8 cellular contexts compared by ENCODE assay signal in genomic region chr2:11465110-11465484, GRCh38. TPM values are rescaled to one million over a fixed set of nuclear protein-coding genes. Genes with fewer than 3 reads are reported as not detected.
DNase-seq lines count a peak whose midpoint lies in the region; ATAC-seq, FAIRE-seq and TF ChIP-seq lines count a peak whose summit lies in the region.

No MANE protein-coding gene starts in this region.

- intact Hi-C loops in CD4-positive, alpha-beta T cell (cut with DNase I, micrococcal nuclease) = loop anchor here in 1 of 2 experiments (5.0 to 10.0 kb wide), 4 partner anchors 118 to 770 kb away; a partner anchor contains a TSS
- intact Hi-C loops in endothelial cell of umbilical vein (cut with micrococcal nuclease) = loop anchor here (1.0 to 10.0 kb wide), 3 partner anchors 10 to 312 kb away; partner anchors contain the start of gene LPIN1

- H3K9me3 Mint-ChIP-seq in CD4-positive, alpha-beta T cell = no peaks in the 10 kb centered on the region

- no peak for ATAC-seq in CD4-positive, alpha-beta T cell (ENCODE audit: poor library complexity)
- ATAC-seq in GM21723 (IDR thresholded peaks at IDR 0.05; ENCODE audit: unreplicated experiment) = no peak

- peaks cover 10% of the 10 kb centered on the region; the same call in 1 of the 2 replicates for H3K4me1 ChIP-seq in OCI-LY3 (ENCODE audit: low read length)
- peaks cover 21% of the 10 kb centered on the region for H3K4me1 ChIP-seq in endothelial cell of umbilical vein (ENCODE audit: control insufficient read depth, extremely low read depth, insufficient read depth, low read length)
- H3K4me1 ChIP-seq in neutrophil (ENCODE audit: control insufficient read depth in 1 of 2, insufficient read depth in 1 of 2, low read depth in 1 of 2, low read length in 1 of 2) = peaks cover 15 to 16% of the 10 kb centered on the region in 2 experiments

- H2AFZ ChIP-seq in OCI-LY3 (ENCODE audit: low read depth, low read length) (peak overlapping the region; percentile 97; the same call in 1 of the 2 replicates), endothelial cell of umbilical vein (ENCODE audit: low read depth, low read length) (peak overlapping the region; percentile 76)

- H4K20me1 ChIP-seq in OCI-LY3 (ENCODE audit: insufficient read depth, low read length) = 0 out of 2 replicates have a peak, but pooled peaks cover 10% of the 10 kb centered on the region
- peaks cover 4% of the 10 kb centered on the region for H4K20me1 ChIP-seq in endothelial cell of umbilical vein (replicated peaks; ENCODE audit: control insufficient read depth, extremely low read depth, insufficient read depth, low read length)

- H3K4me1 Mint-ChIP-seq in CD4-positive, alpha-beta T cell (ENCODE audit: low read depth) = peaks cover 56% of the 10 kb centered on the region

- H3K27me3 ChIP-seq in CD4-positive, alpha-beta T cell (ENCODE audit: control insufficient read depth, insufficient read depth, low read length) = no peaks in the 10 kb centered on the region
- H3K27me3 ChIP-seq in OCI-LY3 (ENCODE audit: low read depth, low read length) (no peaks in the 10 kb centered on the region), endothelial cell of umbilical vein (ENCODE audit: control insufficient read depth in 2 of 2, insufficient read depth in 2 of 2, low read length in 2 of 2) (no peaks in the 10 kb centered on the region), neutrophil (no peaks in the 10 kb centered on the region)

- TF ChIP-seq CTCF in CD4-positive, alpha-beta T cell (IDR thresholded peaks at IDR 0.05) = no peak
- no peak for TF ChIP-seq CTCF in OCI-LY3 (IDR thresholded peaks at IDR 0.05; ENCODE audit: low read depth, low read length)
- no peak for TF ChIP-seq CTCF in endothelial cell of umbilical vein (IDR thresholded peaks at IDR 0.05; ENCODE audit: extremely low read depth in 1 of 2, insufficient read depth in 1 of 2, low read depth in 1 of 2, low read length in 2 of 2)
- TF ChIP-seq CTCF in neutrophil (IDR thresholded peaks at IDR 0.05) = no peak

- peaks cover 9% of the 10 kb centered on the region for H3K36me3 Mint-ChIP-seq in CD4-positive, alpha-beta T cell (ENCODE audit: low read depth)

- H3K9me3 ChIP-seq in CD4-positive, alpha-beta T cell (ENCODE audit: control insufficient read depth, low read length) = no peaks in the 10 kb centered on the region
- no peaks in the 10 kb centered on the region for H3K9me3 ChIP-seq in OCI-LY3 (ENCODE audit: insufficient read depth, low read length)
- no peaks in the 10 kb centered on the region for H3K9me3 ChIP-seq in endothelial cell of umbilical vein (replicated peaks; ENCODE audit: control insufficient read depth, insufficient read depth, low read length)
- no peaks in the 10 kb centered on the region for H3K9me3 ChIP-seq in neutrophil

- TSS peak; percentile 27 for BruUV-seq in endothelial cell of umbilical vein (replicated peaks; lab: Mats Ljungman, UMichigan)

- no peak for DNase-seq in CD4-positive, alpha-beta T cell
- no peak for DNase-seq in endothelial cell of umbilical vein (ENCODE audit: low read depth, low spot score)
- no peak for DNase-seq in NCI-H748 (lab: John Stamatoyannopoulos, UW; ENCODE audit: unreplicated experiment)
- no peak for DNase-seq in islet precursor cell
- DNase-seq in stimulated activated CD4-positive, alpha-beta T cell treated with anti-CD3 and anti-CD28 coated beads, Interleukin-2, amount 100 ng/mL, for 24 hours = no peak

- H3K27ac ChIP-seq in CD4-positive, alpha-beta T cell (ENCODE audit: low read depth, low read length) = no peak overlapping the region
- H3K27ac ChIP-seq in OCI-LY3 (ENCODE audit: low read length) (no peak overlapping the region), endothelial cell of umbilical vein (ENCODE audit: insufficient read depth, low read depth, low read length) (peak overlapping the region; percentile 73), neutrophil (peak overlapping the region; percentile 88)

- H3K9ac ChIP-seq in OCI-LY3 (ENCODE audit: low read length) (peak overlapping the region; percentile 74), endothelial cell of umbilical vein (replicated peaks; ENCODE audit: extremely low read depth, insufficient read depth, low read length) (peak overlapping the region; percentile 81)

- dilution Hi-C loops in endothelial cell of umbilical vein (cut with MboI; ENCODE audit: extremely low pct_ligation_motif_present, low sequenced_read_pairs) = no loop called here

- no peak for TF ChIP-seq POLR2A in endothelial cell of umbilical vein (IDR thresholded peaks at IDR 0.05; ENCODE audit: low read depth, low read length)

- CTCF ChIA-PET in CD4-positive, alpha-beta T cell (lab: Charles Lee) = interaction anchor here (0.7 to 2.2 kb wide), 7 partner anchors 13 to 1796 kb away, joined by 3 to 7 read pairs (median 4); a partner anchor contains a TSS
- CTCF ChIA-PET in endothelial cell of umbilical vein (lab: Charles Lee) = interaction anchor here (0.6 to 3.6 kb wide), 8 partner anchors 13 to 633 kb away, joined by 3 to 26 read pairs (median 6); a partner anchor contains a TSS

- POLR2A ChIA-PET in CD4-positive, alpha-beta T cell (lab: Charles Lee) = interaction anchor here (1.5 to 2.3 kb wide), 2 partner anchors 310 to 333 kb away, joined by 8 to 9 read pairs; partner anchors contain the start of gene SLC66A3
- POLR2A ChIA-PET in endothelial cell of umbilical vein (lab: Charles Lee) = no interaction called here

- H3K4me3 ChIP-seq in OCI-LY3 (ENCODE audit: low read length) = peak overlapping the region; percentile 93
- peak overlapping the region; percentile 45 to 82 (median 46) for H3K4me3 ChIP-seq in endothelial cell of umbilical vein (replicated peaks in 1 of 3; ENCODE audit: insufficient read depth in 1 of 3, low read depth in 1 of 3, low read length in 3 of 3)
- H3K4me3 ChIP-seq in neutrophil (ENCODE audit: low read depth in 1 of 2, low read length in 1 of 2) = peak overlapping the region; percentile 73 to 88

- H3K4me2 ChIP-seq in OCI-LY3 (ENCODE audit: low read length) (peak overlapping the region; percentile 80), endothelial cell of umbilical vein (ENCODE audit: insufficient read depth, low read length) (peak overlapping the region; percentile 89)

- peak overlapping the region; percentile 98 for H3K4me3 Mint-ChIP-seq in CD4-positive, alpha-beta T cell

- no peaks in the 10 kb centered on the region for H3K27me3 Mint-ChIP-seq in CD4-positive, alpha-beta T cell

- no peaks in the 10 kb centered on the region for H3K9me1 ChIP-seq in endothelial cell of umbilical vein (replicated peaks; ENCODE audit: control insufficient read depth, extremely low read depth, insufficient read depth, low read length)

- H3K79me2 ChIP-seq in OCI-LY3 (ENCODE audit: low read length) (peaks cover 52% of the 10 kb centered on the region), endothelial cell of umbilical vein (ENCODE audit: control insufficient read depth, insufficient read depth, low read length) (peaks cover 55% of the 10 kb centered on the region)

- H3K36me3 ChIP-seq in OCI-LY3 (replicated peaks; ENCODE audit: low read depth, low read length) (peaks cover 6% of the 10 kb centered on the region), endothelial cell of umbilical vein (ENCODE audit: control insufficient read depth in 2 of 2, extremely low read depth in 1 of 2, insufficient read depth in 2 of 2, low read length in 2 of 2) (no peaks in the 10 kb centered on the region), neutrophil (no peaks in the 10 kb centered on the region)

- no peak for FAIRE-seq in endothelial cell of umbilical vein (lab: Jason Lieb, UNC)

- peak overlapping the region; percentile 81 for H3K27ac Mint-ChIP-seq in CD4-positive, alpha-beta T cell

TF ChIP-seq in endothelial cell of umbilical vein, 7 proteins besides CTCF, POLR2A, EP300 and RAD21:
- TF ChIP-seq POLR2AphosphoS5 (IDR thresholded peaks at IDR 0.05; ENCODE audit: insufficient read depth, low read depth, low read length) = no peak
- TF ChIP-seq GATA2 (IDR thresholded peaks at IDR 0.05; ENCODE audit: insufficient read depth, insufficient read length, low read depth, low read length) = no peak
- TF ChIP-seq MAX (IDR thresholded peaks at IDR 0.05; ENCODE audit: insufficient read depth, insufficient read length) = no peak
- TF ChIP-seq MYC (IDR thresholded peaks at IDR 0.05; ENCODE audit: low read depth, low read length) = no peak
- no peak for TF ChIP-seq JUN (IDR thresholded peaks at IDR 0.05; ENCODE audit: borderline replicate concordance, insufficient read depth, insufficient read length, low read depth)
- no peak for TF ChIP-seq EZH2 (IDR thresholded peaks at IDR 0.05; ENCODE audit: borderline replicate concordance, low read depth, low read length, severe bottlenecking)
- no peak for TF ChIP-seq FOS (IDR thresholded peaks at IDR 0.05; ENCODE audit: borderline replicate concordance, insufficient read depth, low read length)
TF ChIP-seq in endothelial cell of umbilical vein: peak in this region for 0.

RNA-seq across cellular contexts. Expression of gene E2F6, which starts 0.9 kb away (rescaled TPM):
- total RNA-seq in CD4-positive, alpha-beta T cell = 1 to 10 TPM; 3.5 to 4.2 TPM
- 14.6 and 15.7 TPM in 2 replicates for total RNA-seq in endothelial cell of umbilical vein
- 7.1 and 7.9 TPM in 2 replicates for polyA plus RNA-seq in endothelial cell of umbilical vein
- polyA plus RNA-seq in endothelial cell of umbilical vein (2011; cell fraction: cytosol; rRNA removed) = 8.0 and 8.9 TPM in 2 replicates
- polyA plus RNA-seq in endothelial cell of umbilical vein (2011; cell fraction: nucleus; rRNA removed) = 14.1 and 16.6 TPM in 2 replicates
- 12.7 and 13.3 TPM in 2 replicates for polyA plus RNA-seq in endothelial cell of umbilical vein (2012)
- polyA minus RNA-seq in endothelial cell of umbilical vein = 8.5 and 9.0 TPM in 2 replicates
- polyA minus RNA-seq in endothelial cell of umbilical vein (2011; cell fraction: cytosol; rRNA and poly(A)+ RNA removed) = 9.2 TPM
- 9.9 and 11.1 TPM in 2 replicates for polyA minus RNA-seq in endothelial cell of umbilical vein (2011; cell fraction: nucleus; rRNA and poly(A)+ RNA removed)

Comparison
In these comparisons a context has a peak if more than half of its experiments do, and no peak if none do; other contexts are left out.
1. H3K27ac ChIP-seq: peak in endothelial cell of umbilical vein (single experiment) and neutrophil (single experiment); none in CD4-positive, alpha-beta T cell (single experiment) and OCI-LY3 (single experiment).
2. Peak in every context shown above with its lines, with median percentiles within 50 percentile points of each other: H3K4me3 ChIP-seq.